ENCODE assay signal across 17 cellular contexts in genomic region chr13:21616880-21617279, GRCh38. TPM values are rescaled to one million over a fixed set of nuclear protein-coding genes. Genes with fewer than 3 reads are reported as not detected.
A peak's percentile ranks its signal among the peaks of the same experiment; 100 is the strongest.
DNase-seq lines count a peak whose midpoint lies in the region; ATAC-seq and TF ChIP-seq lines count a peak whose summit lies in the region.
"Had no signal": no experiment of that assay in that cellular context is flagged by ENCODE, and none has a peak within 500 bp of the region (broad histone marks: within the 10 kb centered on the region; RNA-seq: fewer than 3 reads in every experiment).

No MANE protein-coding gene starts in this region.

- ATAC-seq in GM19328 (IDR thresholded peaks at IDR 0.05; ENCODE audit: unreplicated experiment) (no peak), HG03457 (IDR thresholded peaks at IDR 0.05; ENCODE audit: unreplicated experiment) (no peak), T-helper 17 cell (no peak)
- ATAC-seq: natural killer cell treated with Interleukin-12 subunit alpha and Interleukin-12 subunit beta and Interleukin-15 and Interleukin-18, amount 100 ng/mL, for 72 hours had no signal

- in situ Hi-C loops in SK-MEL-5 (cut with HindIII; ENCODE audit: low pct_unique_long_range_greater_than_20kb, low sequenced_read_pairs) = no loop called here

- no peaks in the 10 kb centered on the region for H3K4me1 ChIP-seq in stomach

- H3K27ac Mint-ChIP-seq in T-helper 17 cell = no peak overlapping the region
- H3K27ac Mint-ChIP-seq: activated B cell treated with CpG ODN at 0.5 μM for 24 hours; activated naive CD4-positive, alpha-beta T cell treated with anti-CD3 and anti-CD28 coated beads, Interleukin-2, amount 50 U/mL, for 24 hours; CD4-positive, CD25-positive, alpha-beta regulatory T cell; natural killer cell treated with Interleukin-12 subunit alpha and Interleukin-12 subunit beta and Interleukin-15 and Interleukin-18, amount 100 ng/mL, for 72 hours had no signal

- H3K27me3 Mint-ChIP-seq in T-helper 17 cell = peaks cover 41% of the 10 kb centered on the region

- intact Hi-C loops in stomach (cut with DNase I; ENCODE audit: low total_unique reads) = no loop called here

- H3K36me3 Mint-ChIP-seq in T-helper 17 cell (ENCODE audit: low read depth) = peaks cover 3% of the 10 kb centered on the region
- H3K36me3 Mint-ChIP-seq: activated naive CD4-positive, alpha-beta T cell treated with anti-CD3 and anti-CD28 coated beads, Interleukin-2, amount 50 U/mL, for 24 hours; CD4-positive, CD25-positive, alpha-beta regulatory T cell; natural killer cell treated with Interleukin-12 subunit alpha and Interleukin-12 subunit beta and Interleukin-15 and Interleukin-18, amount 100 ng/mL, for 72 hours had no signal

- no peak for TF ChIP-seq POLR2A in stomach (IDR thresholded peaks at IDR 0.05)

- no peak for TF ChIP-seq CTCF in stomach (IDR thresholded peaks at IDR 0.05)

- no peaks in the 10 kb centered on the region for H3K36me3 ChIP-seq in stomach

- H3K27ac ChIP-seq in stomach = no peak overlapping the region
- H3K27ac ChIP-seq: KMS-11 had no signal

- H3K9me3 ChIP-seq in stomach = no peaks in the 10 kb centered on the region
- H3K9me3 ChIP-seq in T-helper 17 cell (ENCODE audit: control insufficient read depth, low read length, poor library complexity, severe bottlenecking) = no peaks in the 10 kb centered on the region

- H3K4me3 Mint-ChIP-seq in T-helper 17 cell = no peak overlapping the region
- H3K4me3 Mint-ChIP-seq: activated B cell treated with CpG ODN at 0.5 μM for 24 hours; activated naive CD4-positive, alpha-beta T cell treated with anti-CD3 and anti-CD28 coated beads, Interleukin-2, amount 50 U/mL, for 24 hours; CD4-positive, CD25-positive, alpha-beta regulatory T cell; natural killer cell treated with Interleukin-12 subunit alpha and Interleukin-12 subunit beta and Interleukin-15 and Interleukin-18, amount 100 ng/mL, for 72 hours had no signal

- H3K4me1 Mint-ChIP-seq in T-helper 17 cell = peaks cover 2% of the 10 kb centered on the region
- H3K4me1 Mint-ChIP-seq: activated B cell treated with CpG ODN at 0.5 μM for 24 hours; activated naive CD4-positive, alpha-beta T cell treated with anti-CD3 and anti-CD28 coated beads, Interleukin-2, amount 50 U/mL, for 24 hours; CD4-positive, CD25-positive, alpha-beta regulatory T cell had no signal

- 27 to 43% (median 35%) methylated on average over 3 of the region's 3 CpGs for WGBS in stomach, 5 donors

- TF ChIP-seq EP300 in stomach (IDR thresholded peaks at IDR 0.05) = no peak

- peak; percentile 68 for DNase-seq in HuH-7 (ENCODE audit: low spot score)
- DNase-seq in SK-MEL-5 (ENCODE audit: low read depth, low spot score) = peak; percentile 4
- DNase-seq in kidney glomerular epithelial cell (lab: John Stamatoyannopoulos, UW) = peak; percentile 7
- DNase-seq in renal cortical epithelial cell (ENCODE audit: low read depth) = peak; percentile 56
- DNase-seq in stomach = no peak
- no peak for DNase-seq in T-helper 17 cell
- DNase-seq: activated B cell treated with CpG ODN at 0.5 μM for 24 hours; CD4-positive, CD25-positive, alpha-beta regulatory T cell; GF-D8; glutamatergic neuron; NCI-H187 treated with DMSO at 0.1 percent for 48 hours; SIG-M5 had no signal

- peaks cover 0 to 5% (median 0%) of the 10 kb centered on the region in 3 donors for H3K27me3 ChIP-seq in stomach

- no peak overlapping the region for H3K4me3 ChIP-seq in stomach

RNA-seq across cellular contexts. Expression of gene MICU2, which starts 12.9 kb away (rescaled TPM):
- 65.3 and 66.9 TPM in 2 replicates for total RNA-seq in SK-MEL-5 (2014; rRNA removed; shearing (Covaris generic))
- polyA plus RNA-seq in SK-MEL-5 (2015; cell fraction: cytosol; rRNA removed) = 64.9 and 75.1 TPM in 2 replicates
- polyA plus RNA-seq in SK-MEL-5 (2015; cell fraction: nucleus; rRNA removed) = 33.2 and 41.1 TPM in 2 replicates
- total RNA-seq in renal cortical epithelial cell = 108 and 140 TPM in 2 replicates
- 100 to 1,000 TPM in 2 of 5 donors, 10 to 100 TPM in 3; 20.9 to 110 (median 62.1) TPM for total RNA-seq in stomach
- 10 to 100 TPM; 28.3 to 46.4 (median 30.1) TPM for polyA plus RNA-seq in stomach
- total RNA-seq in T-helper 17 cell = 10 to 100 TPM; 30.9 to 31.4 TPM

RNA-seq across cellular contexts. Expression of gene FGF9, which starts 54.0 kb away (rescaled TPM):
- 0.03 TPM in 1 of 2 replicates, not detected in the other for total RNA-seq in SK-MEL-5 (2014; rRNA removed; shearing (Covaris generic))
- not detected in 2 replicates for polyA plus RNA-seq in SK-MEL-5 (2015; cell fraction: cytosol; rRNA removed)
- polyA plus RNA-seq in SK-MEL-5 (2015; cell fraction: nucleus; rRNA removed) = not detected in 2 replicates
- total RNA-seq in renal cortical epithelial cell = 0.52 and 3.6 TPM in 2 replicates
- total RNA-seq in stomach = 1 to 10 TPM in 1 of 5 donors, under 1 TPM in 2, not detected in 2; 0.14 to 2.2 (median 0.29) TPM
- polyA plus RNA-seq in stomach = under 1 TPM; 0.20 to 0.61 (median 0.25) TPM
- total RNA-seq in T-helper 17 cell = 1 to 10 TPM; 1.1 to 2.1 TPM

Comparison
In these comparisons a context has a peak if more than half of its experiments do, and no peak if none do; other contexts are left out.
1. DNase-seq: peak in HuH-7 (single experiment), SK-MEL-5 (single experiment), kidney glomerular epithelial cell (single experiment) and renal cortical epithelial cell (single experiment); none in stomach (single experiment) and T-helper 17 cell (0 of 3).